Comparison of ENCODE assay signal across 16 cellular contexts in the genomic region with DNA sequence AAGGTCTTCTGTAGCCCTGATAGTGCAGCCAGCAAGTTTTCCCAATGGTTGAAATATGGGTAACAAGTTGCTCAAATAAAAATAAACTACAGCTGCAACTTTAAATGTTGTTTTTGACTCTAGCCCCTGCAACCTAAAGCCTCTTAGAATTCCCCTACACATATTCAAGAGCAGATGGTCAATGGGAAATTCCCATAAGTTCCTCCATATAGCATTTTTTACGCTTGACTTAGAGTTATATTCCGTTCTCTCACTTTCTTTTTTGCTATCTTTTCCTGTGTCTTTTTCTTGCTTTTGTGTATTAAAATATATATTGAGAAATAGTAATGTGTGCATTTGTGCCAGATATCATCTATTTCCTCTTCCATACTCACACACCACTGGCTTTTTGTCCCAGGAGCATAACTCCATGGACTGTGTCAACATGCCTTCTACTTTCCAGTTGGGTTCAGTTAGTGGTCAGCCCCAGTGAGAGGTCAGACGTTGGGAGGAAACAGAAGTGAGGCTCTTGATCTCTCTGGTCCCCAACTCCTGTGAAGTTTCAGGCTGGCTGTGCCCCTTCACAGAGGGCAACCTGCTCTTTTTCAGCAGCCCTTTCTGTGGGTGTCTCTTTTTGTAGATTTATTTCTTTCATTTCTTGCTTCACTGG.
A peak's percentile ranks its signal among the peaks of the same experiment; 100 is the strongest.
DNase-seq lines count a peak whose midpoint lies in the region; ATAC-seq and TF ChIP-seq lines count a peak whose summit lies in the region.
"Had no signal": no experiment of that assay in that cellular context is flagged by ENCODE, and none has a peak within 500 bp of the region (broad histone marks: within the 10 kb centered on the region; RNA-seq: fewer than 3 reads in every experiment).

No MANE protein-coding gene starts in this region.

- DNase-seq in T-helper 1 cell: no peak
- DNase-seq in osteocyte (ENCODE audit: extremely low spot score, unreplicated experiment): no peak
- DNase-seq in EL: no peak
- DNase-seq in NCI-H1694 (lab: John Stamatoyannopoulos, UW): no peak
- DNase-seq in stimulated activated CD4-positive, alpha-beta T cell treated with anti-CD3 and anti-CD28 coated beads, Interleukin-2, amount 100 ng/mL, for 24 hours: no peak
- DNase-seq: CD8-positive, alpha-beta memory T cell; erythroblast; left ventricle myocardium inferior; NCI-H187 treated with DMSO at 0.1 percent for 48 hours; NCI-H82; SHP77 treated with DMSO at 0.1 percent for 48 hours had no signal

- no peak for TF ChIP-seq CTCF in osteocyte (IDR thresholded peaks at IDR 0.05)

- peak overlapping the region; percentile 13 for H3K27ac Mint-ChIP-seq in T-helper 1 cell treated with Interleukin-12 subunit alpha and Interleukin-12 subunit beta and Interleukin-4 antibody, amounts not matched to agents 30 μg/mL and 1 μg/mL, for 36 hours
- peak overlapping the region; percentile 19 for H3K27ac Mint-ChIP-seq in osteocyte (ENCODE audit: unreplicated experiment)
- H3K27ac Mint-ChIP-seq: activated naive CD8-positive, alpha-beta T cell; CD8-positive, alpha-beta memory T cell had no signal

- no peak overlapping the region for H3K4me3 Mint-ChIP-seq in T-helper 1 cell treated with Interleukin-12 subunit alpha and Interleukin-12 subunit beta and Interleukin-4 antibody, amounts not matched to agents 30 μg/mL and 1 μg/mL, for 36 hours
- H3K4me3 Mint-ChIP-seq in osteocyte (ENCODE audit: unreplicated experiment): no peak overlapping the region
- H3K4me3 Mint-ChIP-seq: activated naive CD8-positive, alpha-beta T cell; CD8-positive, alpha-beta memory T cell; neural crest cell had no signal

- peaks cover 39% of the 10 kb centered on the region for H3K4me1 Mint-ChIP-seq in T-helper 1 cell treated with Interleukin-12 subunit alpha and Interleukin-12 subunit beta and Interleukin-4 antibody, amounts not matched to agents 30 μg/mL and 1 μg/mL, for 36 hours (ENCODE audit: low read depth)
- H3K4me1 Mint-ChIP-seq in osteocyte (ENCODE audit: unreplicated experiment): peaks cover 27% of the 10 kb centered on the region
- H3K4me1 Mint-ChIP-seq: neural crest cell had no signal

- no peaks in the 10 kb centered on the region for H3K27me3 Mint-ChIP-seq in T-helper 1 cell treated with Interleukin-12 subunit alpha and Interleukin-12 subunit beta and Interleukin-4 antibody, amounts not matched to agents 30 μg/mL and 1 μg/mL, for 36 hours (ENCODE audit: low read depth)
- H3K27me3 Mint-ChIP-seq in osteocyte (ENCODE audit: unreplicated experiment): no peaks in the 10 kb centered on the region
- H3K27me3 Mint-ChIP-seq: activated naive CD8-positive, alpha-beta T cell; CD8-positive, alpha-beta memory T cell had no signal

- no peaks in the 10 kb centered on the region for H3K36me3 Mint-ChIP-seq in T-helper 1 cell treated with Interleukin-12 subunit alpha and Interleukin-12 subunit beta and Interleukin-4 antibody, amounts not matched to agents 30 μg/mL and 1 μg/mL, for 36 hours (ENCODE audit: low read depth)
- no peaks in the 10 kb centered on the region for H3K36me3 Mint-ChIP-seq in osteocyte (ENCODE audit: unreplicated experiment)
- H3K36me3 Mint-ChIP-seq: activated naive CD8-positive, alpha-beta T cell had no signal

- H3K9me3 Mint-ChIP-seq in T-helper 1 cell treated with Interleukin-12 subunit alpha and Interleukin-12 subunit beta and Interleukin-4 antibody, amounts not matched to agents 30 μg/mL and 1 μg/mL, for 36 hours: no peaks in the 10 kb centered on the region
- no peaks in the 10 kb centered on the region for H3K9me3 Mint-ChIP-seq in osteocyte (ENCODE audit: unreplicated experiment)
- H3K9me3 Mint-ChIP-seq: CD8-positive, alpha-beta memory T cell; neural crest cell had no signal

- peak; percentile 36 for ATAC-seq in GM21619 (IDR thresholded peaks at IDR 0.05; ENCODE audit: unreplicated experiment)
- peak; percentile 29 for ATAC-seq in HG03280 (IDR thresholded peaks at IDR 0.05; ENCODE audit: unreplicated experiment)
